1 cellular context compared by ENCODE assay signal in genomic region chr7:130668258-130669050, GRCh38.
A peak's percentile ranks its signal among the peaks of the same experiment; 100 is the strongest.
TF ChIP-seq lines count a peak whose summit lies in the region.

TSS of gene COPG2 (minus strand) at chr7:130668748. CDS start at chr7:130668668, 80 bp downstream.

TF ChIP-seq in HepG2, 621 proteins besides CTCF, POLR2A, EP300 and RAD21 (continued from another document and continues in another):
- TF ChIP-seq PATZ1 (CRISPR knock-in tag; IDR thresholded peaks at IDR 0.05) (peak; percentile 71), PHF8 (CRISPR knock-in tag; IDR thresholded peaks at IDR 0.05) (peak; percentile 86), ZBTB38 (CRISPR knock-in tag; IDR thresholded peaks at IDR 0.05) (no peak), PHF20 (CRISPR knock-in tag; IDR thresholded peaks at IDR 0.05) (no peak), ZNF563 (CRISPR knock-in tag; IDR thresholded peaks at IDR 0.05) (peak; percentile 71; the same call in 1 of the 2 replicates), ZNF367 (CRISPR knock-in tag; IDR thresholded peaks at IDR 0.05; ENCODE audit: borderline replicate concordance) (no peak), ZNF264 (CRISPR knock-in tag; IDR thresholded peaks at IDR 0.05) (no peak), CAMTA2 (CRISPR knock-in tag; IDR thresholded peaks at IDR 0.05; ENCODE audit: borderline replicate concordance) (no peak), ONECUT2 (CRISPR knock-in tag; IDR thresholded peaks at IDR 0.05) (no peak), NBN (conservative IDR thresholded peaks at IDR 0.05) (no peak), CSRNP2 (CRISPR knock-in tag; conservative IDR thresholded peaks at IDR 0.05; ENCODE audit: low read depth) (no peak), NFKB2 (CRISPR knock-in tag; IDR thresholded peaks at IDR 0.05; ENCODE audit: borderline replicate concordance) (no peak), HES4 (CRISPR knock-in tag; IDR thresholded peaks at IDR 0.05; ENCODE audit: borderline replicate concordance) (no peak; the same call in 1 of the 2 replicates), SNRNP70 (IDR thresholded peaks at IDR 0.05; ENCODE audit: low read depth, low read length) (no peak), HNRNPL (IDR thresholded peaks at IDR 0.05; ENCODE audit: low read depth, low read length) (no peak), ZNF589 (CRISPR knock-in tag; conservative IDR thresholded peaks at IDR 0.05) (no peak), TAF15 (IDR thresholded peaks at IDR 0.05; ENCODE audit: low read depth, low read length, poor library complexity, severe bottlenecking) (no peak), ZNF709 (CRISPR knock-in tag; IDR thresholded peaks at IDR 0.05) (no peak), ZNF543 (CRISPR knock-in tag; IDR thresholded peaks at IDR 0.05) (no peak), ARNT2 (CRISPR knock-in tag; IDR thresholded peaks at IDR 0.05; ENCODE audit: low read depth) (no peak), ZNF34 (CRISPR knock-in tag; IDR thresholded peaks at IDR 0.05; ENCODE audit: borderline replicate concordance) (no peak), YEATS2 (CRISPR knock-in tag; IDR thresholded peaks at IDR 0.05; ENCODE audit: borderline replicate concordance) (peak; percentile 69; the same call in 1 of the 2 replicates), LRRFIP1 (CRISPR knock-in tag; conservative IDR thresholded peaks at IDR 0.05) (no peak), SCMH1 (CRISPR knock-in tag; IDR thresholded peaks at IDR 0.05; ENCODE audit: borderline replicate concordance) (no peak), MLLT10 (CRISPR knock-in tag; IDR thresholded peaks at IDR 0.05) (no peak), RFX3 (CRISPR knock-in tag; IDR thresholded peaks at IDR 0.05) (no peak), REXO4 (CRISPR knock-in tag; IDR thresholded peaks at IDR 0.05; ENCODE audit: borderline replicate concordance) (no peak), ZNF124 (CRISPR knock-in tag; IDR thresholded peaks at IDR 0.05) (no peak), ETV6 (CRISPR knock-in tag; conservative IDR thresholded peaks at IDR 0.05) (no peak), ZNF567 (CRISPR knock-in tag; IDR thresholded peaks at IDR 0.05; ENCODE audit: borderline replicate concordance) (0 out of 2 replicates have a peak, but pooled peaks have one; percentile 53), TFE3 (CRISPR knock-in tag; IDR thresholded peaks at IDR 0.05) (no peak), GATAD2A (CRISPR knock-in tag; IDR thresholded peaks at IDR 0.05) (0 out of 2 replicates have a peak, but pooled peaks have one; percentile 19), ZFP36L2 (CRISPR knock-in tag; IDR thresholded peaks at IDR 0.05) (no peak), CENPT (CRISPR knock-in tag; IDR thresholded peaks at IDR 0.05; ENCODE audit: low read depth) (no peak), FOXO1 (CRISPR knock-in tag; IDR thresholded peaks at IDR 0.05) (0 out of 2 replicates have a peak, but pooled peaks have one; percentile 12), ARNTL (CRISPR knock-in tag; IDR thresholded peaks at IDR 0.05) (no peak)
- TF ChIP-seq, protein P1, sequence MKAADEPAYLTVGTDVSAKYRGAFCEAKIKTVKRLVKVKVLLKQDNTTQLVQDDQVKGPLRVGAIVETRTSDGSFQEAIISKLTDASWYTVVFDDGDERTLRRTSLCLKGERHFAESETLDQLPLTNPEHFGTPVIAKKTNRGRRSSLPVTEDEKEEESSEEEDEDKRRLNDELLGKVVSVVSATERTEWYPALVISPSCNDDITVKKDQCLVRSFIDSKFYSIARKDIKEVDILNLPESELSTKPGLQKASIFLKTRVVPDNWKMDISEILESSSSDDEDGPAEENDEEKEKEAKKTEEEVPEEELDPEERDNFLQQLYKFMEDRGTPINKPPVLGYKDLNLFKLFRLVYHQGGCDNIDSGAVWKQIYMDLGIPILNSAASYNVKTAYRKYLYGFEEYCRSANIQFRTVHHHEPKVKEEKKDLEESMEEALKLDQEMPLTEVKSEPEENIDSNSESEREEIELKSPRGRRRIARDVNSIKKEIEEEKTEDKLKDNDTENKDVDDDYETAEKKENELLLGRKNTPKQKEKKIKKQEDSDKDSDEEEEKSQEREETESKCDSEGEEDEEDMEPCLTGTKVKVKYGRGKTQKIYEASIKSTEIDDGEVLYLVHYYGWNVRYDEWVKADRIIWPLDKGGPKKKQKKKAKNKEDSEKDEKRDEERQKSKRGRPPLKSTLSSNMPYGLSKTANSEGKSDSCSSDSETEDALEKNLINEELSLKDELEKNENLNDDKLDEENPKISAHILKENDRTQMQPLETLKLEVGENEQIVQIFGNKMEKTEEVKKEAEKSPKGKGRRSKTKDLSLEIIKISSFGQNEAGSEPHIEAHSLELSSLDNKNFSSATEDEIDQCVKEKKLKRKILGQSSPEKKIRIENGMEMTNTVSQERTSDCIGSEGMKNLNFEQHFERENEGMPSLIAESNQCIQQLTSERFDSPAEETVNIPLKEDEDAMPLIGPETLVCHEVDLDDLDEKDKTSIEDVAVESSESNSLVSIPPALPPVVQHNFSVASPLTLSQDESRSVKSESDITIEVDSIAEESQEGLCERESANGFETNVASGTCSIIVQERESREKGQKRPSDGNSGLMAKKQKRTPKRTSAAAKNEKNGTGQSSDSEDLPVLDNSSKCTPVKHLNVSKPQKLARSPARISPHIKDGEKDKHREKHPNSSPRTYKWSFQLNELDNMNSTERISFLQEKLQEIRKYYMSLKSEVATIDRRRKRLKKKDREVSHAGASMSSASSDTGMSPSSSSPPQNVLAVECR (CRISPR knock-in tag; IDR thresholded peaks at IDR 0.05; ENCODE audit: borderline replicate concordance) = peak; percentile 70; the same call in 1 of the 2 replicates
- TF ChIP-seq, protein P2, sequence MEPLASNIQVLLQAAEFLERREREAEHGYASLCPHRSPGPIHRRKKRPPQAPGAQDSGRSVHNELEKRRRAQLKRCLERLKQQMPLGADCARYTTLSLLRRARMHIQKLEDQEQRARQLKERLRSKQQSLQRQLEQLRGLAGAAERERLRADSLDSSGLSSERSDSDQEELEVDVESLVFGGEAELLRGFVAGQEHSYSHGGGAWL (CRISPR knock-in tag; IDR thresholded peaks at IDR 0.05) = 0 out of 2 replicates have a peak, but pooled peaks have one; percentile 37
- TF ChIP-seq, protein P3, sequence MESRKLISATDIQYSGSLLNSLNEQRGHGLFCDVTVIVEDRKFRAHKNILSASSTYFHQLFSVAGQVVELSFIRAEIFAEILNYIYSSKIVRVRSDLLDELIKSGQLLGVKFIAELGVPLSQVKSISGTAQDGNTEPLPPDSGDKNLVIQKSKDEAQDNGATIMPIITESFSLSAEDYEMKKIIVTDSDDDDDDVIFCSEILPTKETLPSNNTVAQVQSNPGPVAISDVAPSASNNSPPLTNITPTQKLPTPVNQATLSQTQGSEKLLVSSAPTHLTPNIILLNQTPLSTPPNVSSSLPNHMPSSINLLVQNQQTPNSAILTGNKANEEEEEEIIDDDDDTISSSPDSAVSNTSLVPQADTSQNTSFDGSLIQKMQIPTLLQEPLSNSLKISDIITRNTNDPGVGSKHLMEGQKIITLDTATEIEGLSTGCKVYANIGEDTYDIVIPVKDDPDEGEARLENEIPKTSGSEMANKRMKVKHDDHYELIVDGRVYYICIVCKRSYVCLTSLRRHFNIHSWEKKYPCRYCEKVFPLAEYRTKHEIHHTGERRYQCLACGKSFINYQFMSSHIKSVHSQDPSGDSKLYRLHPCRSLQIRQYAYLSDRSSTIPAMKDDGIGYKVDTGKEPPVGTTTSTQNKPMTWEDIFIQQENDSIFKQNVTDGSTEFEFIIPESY (CRISPR knock-in tag; IDR thresholded peaks at IDR 0.05) = no peak
- TF ChIP-seq, protein P4, sequence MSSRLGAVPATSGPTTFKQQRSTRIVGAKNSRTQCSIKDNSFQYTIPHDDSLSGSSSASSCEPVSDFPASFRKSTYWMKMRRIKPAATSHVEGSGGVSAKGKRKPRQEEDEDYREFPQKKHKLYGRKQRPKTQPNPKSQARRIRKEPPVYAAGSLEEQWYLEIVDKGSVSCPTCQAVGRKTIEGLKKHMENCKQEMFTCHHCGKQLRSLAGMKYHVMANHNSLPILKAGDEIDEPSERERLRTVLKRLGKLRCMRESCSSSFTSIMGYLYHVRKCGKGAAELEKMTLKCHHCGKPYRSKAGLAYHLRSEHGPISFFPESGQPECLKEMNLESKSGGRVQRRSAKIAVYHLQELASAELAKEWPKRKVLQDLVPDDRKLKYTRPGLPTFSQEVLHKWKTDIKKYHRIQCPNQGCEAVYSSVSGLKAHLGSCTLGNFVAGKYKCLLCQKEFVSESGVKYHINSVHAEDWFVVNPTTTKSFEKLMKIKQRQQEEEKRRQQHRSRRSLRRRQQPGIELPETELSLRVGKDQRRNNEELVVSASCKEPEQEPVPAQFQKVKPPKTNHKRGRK (CRISPR knock-in tag; IDR thresholded peaks at IDR 0.05) = no peak
- TF ChIP-seq, protein P5, sequence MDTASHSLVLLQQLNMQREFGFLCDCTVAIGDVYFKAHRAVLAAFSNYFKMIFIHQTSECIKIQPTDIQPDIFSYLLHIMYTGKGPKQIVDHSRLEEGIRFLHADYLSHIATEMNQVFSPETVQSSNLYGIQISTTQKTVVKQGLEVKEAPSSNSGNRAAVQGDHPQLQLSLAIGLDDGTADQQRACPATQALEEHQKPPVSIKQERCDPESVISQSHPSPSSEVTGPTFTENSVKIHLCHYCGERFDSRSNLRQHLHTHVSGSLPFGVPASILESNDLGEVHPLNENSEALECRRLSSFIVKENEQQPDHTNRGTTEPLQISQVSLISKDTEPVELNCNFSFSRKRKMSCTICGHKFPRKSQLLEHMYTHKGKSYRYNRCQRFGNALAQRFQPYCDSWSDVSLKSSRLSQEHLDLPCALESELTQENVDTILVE (CRISPR knock-in tag; IDR thresholded peaks at IDR 0.05) = 0 out of 2 replicates have a peak, but pooled peaks have one; percentile 57
- TF ChIP-seq, protein P6, sequence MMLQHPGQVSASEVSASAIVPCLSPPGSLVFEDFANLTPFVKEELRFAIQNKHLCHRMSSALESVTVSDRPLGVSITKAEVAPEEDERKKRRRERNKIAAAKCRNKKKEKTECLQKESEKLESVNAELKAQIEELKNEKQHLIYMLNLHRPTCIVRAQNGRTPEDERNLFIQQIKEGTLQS (CRISPR knock-in tag; IDR thresholded peaks at IDR 0.05) = no peak
- TF ChIP-seq, protein P7, sequence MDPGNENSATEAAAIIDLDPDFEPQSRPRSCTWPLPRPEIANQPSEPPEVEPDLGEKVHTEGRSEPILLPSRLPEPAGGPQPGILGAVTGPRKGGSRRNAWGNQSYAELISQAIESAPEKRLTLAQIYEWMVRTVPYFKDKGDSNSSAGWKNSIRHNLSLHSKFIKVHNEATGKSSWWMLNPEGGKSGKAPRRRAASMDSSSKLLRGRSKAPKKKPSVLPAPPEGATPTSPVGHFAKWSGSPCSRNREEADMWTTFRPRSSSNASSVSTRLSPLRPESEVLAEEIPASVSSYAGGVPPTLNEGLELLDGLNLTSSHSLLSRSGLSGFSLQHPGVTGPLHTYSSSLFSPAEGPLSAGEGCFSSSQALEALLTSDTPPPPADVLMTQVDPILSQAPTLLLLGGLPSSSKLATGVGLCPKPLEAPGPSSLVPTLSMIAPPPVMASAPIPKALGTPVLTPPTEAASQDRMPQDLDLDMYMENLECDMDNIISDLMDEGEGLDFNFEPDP (CRISPR knock-in tag; conservative IDR thresholded peaks at IDR 0.05) = no peak
